16 cellular contexts compared by ENCODE assay signal in genomic region chr1:56370513-56370912, GRCh38.
DNase-seq lines count a peak whose midpoint lies in the region; ATAC-seq, FAIRE-seq and TF ChIP-seq lines count a peak whose summit lies in the region.
"Had no signal": no experiment of that assay in that cellular context is flagged by ENCODE, and none has a peak within 500 bp of the region (broad histone marks: within the 10 kb centered on the region; RNA-seq: fewer than 3 reads in every experiment).

No MANE protein-coding gene starts in this region.

- DNase-seq in NCI-H748 (lab: John Stamatoyannopoulos, UW; ENCODE audit: unreplicated experiment), result peak; percentile 12
- DNase-seq in NCI-H748 treated with DMSO at 0.1 percent for 48 hours (lab: John Stamatoyannopoulos, UW), result no peak
- peak; percentile 47 for DNase-seq in NT2/D1 (ENCODE audit: low read depth, low spot score)
- no peak for DNase-seq in psoas muscle
- DNase-seq in GM19240 (ENCODE audit: insufficient read length, low spot score), result no peak
- DNase-seq in central memory CD4-positive, alpha-beta T cell, result no peak
- no peak for DNase-seq in small intestine
- DNase-seq: C1 segment of cervical spinal cord; Calu3; CD4-positive, alpha-beta T cell; DMS 273 treated with DMSO at 0.1 percent for 48 hours; GM23248; HCEC 1CT; HFFc6 had no signal

- no peaks in the 10 kb centered on the region for H3K27me3 ChIP-seq in NT2/D1 (ENCODE audit: insufficient read depth, insufficient read length)
- H3K27me3 ChIP-seq in iPS-18a (ENCODE audit: control insufficient read depth, insufficient read depth, low read length), result no peaks in the 10 kb centered on the region
- no peaks in the 10 kb centered on the region for H3K27me3 ChIP-seq in psoas muscle (ENCODE audit: insufficient read depth in 3 of 3, low read length in 2 of 3)
- no peaks in the 10 kb centered on the region for H3K27me3 ChIP-seq in small intestine (ENCODE audit: control insufficient read depth in 2 of 2, insufficient read depth in 2 of 2, low read length in 2 of 2)

- no peak overlapping the region for H3K27ac ChIP-seq in iPS-18a (ENCODE audit: low read length)
- H3K27ac ChIP-seq in psoas muscle, result peak overlapping the region; percentile 50
- no peak overlapping the region for H3K27ac ChIP-seq in small intestine (ENCODE audit: low read depth in 1 of 2, low read length in 1 of 2)
- H3K27ac ChIP-seq: GM23248 had no signal

- H3K4me3 ChIP-seq in NT2/D1 (ENCODE audit: insufficient read length, low read depth) (no peak overlapping the region), iPS-18a (ENCODE audit: low read length) (peak overlapping the region; percentile 2), psoas muscle (no peak overlapping the region), small intestine (ENCODE audit: low read depth in 1 of 2, low read length in 2 of 2) (no peak overlapping the region)
- H3K4me3 ChIP-seq: GM23248 had no signal

- no peaks in the 10 kb centered on the region for H3K36me3 ChIP-seq in NT2/D1 (ENCODE audit: insufficient read depth, insufficient read length, low read length)
- no peaks in the 10 kb centered on the region for H3K36me3 ChIP-seq in iPS-18a (ENCODE audit: control insufficient read depth, low read depth, low read length)
- no peaks in the 10 kb centered on the region for H3K36me3 ChIP-seq in psoas muscle (ENCODE audit: insufficient read depth in 1 of 2, low read depth in 1 of 2)
- H3K36me3 ChIP-seq in small intestine (ENCODE audit: control insufficient read depth in 2 of 2, insufficient read depth in 2 of 2, low read length in 2 of 2), result no peaks in the 10 kb centered on the region

- TF ChIP-seq CTCF in psoas muscle (IDR thresholded peaks at IDR 0.05), result no peak

- intact Hi-C loops in psoas muscle (cut with DNase I), result loop anchor here in 1 of 2 donors (10.0 kb wide), 1 partner anchor 176 kb away; no protein-coding TSS in a partner anchor

- WGBS in psoas muscle, 3 donors, result 71 to 92% (median 79%) methylated on average over 6 of the region's 6 CpGs
- 89 to 94% (median 90%) methylated on average over 6 of the region's 6 CpGs for WGBS in small intestine, 3 donors

- H3K4me1 ChIP-seq in NT2/D1 (ENCODE audit: insufficient read depth, insufficient read length) (peaks cover 7% of the 10 kb centered on the region), iPS-18a (ENCODE audit: control insufficient read depth, low read depth, low read length) (peaks cover 29% of the 10 kb centered on the region), psoas muscle (peaks cover 36% of the 10 kb centered on the region), small intestine (ENCODE audit: control insufficient read depth in 2 of 2, insufficient read depth in 1 of 2, low read depth in 1 of 2, low read length in 1 of 2) (no peaks in the 10 kb centered on the region)

- no peak for ATAC-seq in psoas muscle

- no peak for FAIRE-seq in small intestine (lab: Jason Lieb, UNC)
- FAIRE-seq: A204.1 had no signal

- H3K9me3 ChIP-seq in NT2/D1 (ENCODE audit: insufficient read depth, low read length) (no peaks in the 10 kb centered on the region), iPS-18a (ENCODE audit: control insufficient read depth, low read depth, low read length) (no peaks in the 10 kb centered on the region), psoas muscle (no peaks in the 10 kb centered on the region), small intestine (ENCODE audit: control insufficient read depth, low read depth) (no peaks in the 10 kb centered on the region)

- H3K9ac ChIP-seq in NT2/D1 (ENCODE audit: insufficient read length, low read depth), result no peak overlapping the region
- no peak overlapping the region for H3K9ac ChIP-seq in iPS-18a (ENCODE audit: low read length)
- H3K9ac ChIP-seq: GM23248 had no signal

Comparison
In these comparisons a context has a peak if more than half of its experiments do, and no peak if none do; other contexts are left out.
1. DNase-seq: peak in NCI-H748 (single experiment) and NT2/D1 (single experiment); none in NCI-H748 treated with DMSO at 0.1 percent for 48 hours (single experiment), psoas muscle (0 of 2), GM19240 (single experiment), central memory CD4-positive, alpha-beta T cell (single experiment) and small intestine (single experiment).